ENCODE assay signal across 1 cellular context in the genomic region with DNA sequence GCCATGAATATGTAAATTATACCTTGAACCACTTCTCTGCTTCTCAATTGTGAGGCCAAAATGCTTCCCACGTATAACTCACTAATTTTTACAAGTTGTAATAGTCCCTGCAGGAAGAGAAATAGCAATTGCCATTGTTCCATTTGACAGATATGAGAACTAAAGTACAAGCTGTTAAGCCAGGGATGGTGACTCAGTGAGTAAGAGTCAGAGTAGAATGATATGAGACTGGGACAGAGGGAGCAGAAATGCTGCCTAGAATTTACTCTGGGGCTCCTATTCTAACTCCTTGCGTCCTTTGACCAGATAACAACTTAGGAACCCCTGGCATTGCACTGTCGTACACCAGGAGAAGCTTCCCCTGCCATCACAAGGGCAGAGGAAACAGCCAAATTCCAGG.
TF ChIP-seq lines count a peak whose summit lies in the region.

No MANE protein-coding gene starts in this region.

TF ChIP-seq in IMR-90, 13 proteins besides CTCF, POLR2A, EP300 and RAD21 (continued from another document):
- TF ChIP-seq, protein P1, sequence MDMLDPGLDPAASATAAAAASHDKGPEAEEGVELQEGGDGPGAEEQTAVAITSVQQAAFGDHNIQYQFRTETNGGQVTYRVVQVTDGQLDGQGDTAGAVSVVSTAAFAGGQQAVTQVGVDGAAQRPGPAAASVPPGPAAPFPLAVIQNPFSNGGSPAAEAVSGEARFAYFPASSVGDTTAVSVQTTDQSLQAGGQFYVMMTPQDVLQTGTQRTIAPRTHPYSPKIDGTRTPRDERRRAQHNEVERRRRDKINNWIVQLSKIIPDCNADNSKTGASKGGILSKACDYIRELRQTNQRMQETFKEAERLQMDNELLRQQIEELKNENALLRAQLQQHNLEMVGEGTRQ (IDR thresholded peaks at IDR 0.05; ENCODE audit: low read depth, low read length) = no peak
- TF ChIP-seq SMC3 (IDR thresholded peaks at IDR 0.05; ENCODE audit: low read depth, low read length) (no peak), BHLHE40 (IDR thresholded peaks at IDR 0.05; ENCODE audit: low read depth, low read length) (no peak), CHD1 (IDR thresholded peaks at IDR 0.05; ENCODE audit: low read depth, low read length) (no peak), MXI1 (IDR thresholded peaks at IDR 0.05; ENCODE audit: borderline replicate concordance, low read depth, low read length) (no peak)
